In genomic region chr10:127215882-127216281, GRCh38 we compare ENCODE assay signal across 20 cellular contexts. TPM values are rescaled to one million over a fixed set of nuclear protein-coding genes. Genes with fewer than 3 reads are reported as not detected.
"Had no signal": no experiment of that assay in that cellular context is flagged by ENCODE, and none has a peak within 500 bp of the region (broad histone marks: within the 10 kb centered on the region; RNA-seq: fewer than 3 reads in every experiment).

No MANE protein-coding gene starts in this region.

- H3K4me3 Mint-ChIP-seq: activated CD4-positive, alpha-beta T cell treated with anti-CD3 and anti-CD28 coated beads, Interleukin-2, amount 10 ng/mL, durations not matched to agents 7 days and 5 days; dendritic cell treated with granulocyte-macrophage colony-stimulating factor and Interleukin-4, amounts not matched to agents 40 ng/mL and 50 ng/mL, for 4 days; neural crest cell had no signal

- H3K36me3 ChIP-seq: breast epithelium, ovary, transverse colon, vagina had no signal

- ATAC-seq: left colon; sciatic nerve; stimulated activated naive CD8-positive, alpha-beta T cell treated with anti-CD3 and anti-CD28 coated beads, Interleukin-15, Interleukin-2, amounts not matched to agents 100 U/mL and 50 U/mL, for 24 hours had no signal

- H3K27me3 ChIP-seq: breast epithelium, ovary, transverse colon, vagina had no signal

- H3K9me3 Mint-ChIP-seq: activated CD4-positive, alpha-beta T cell treated with anti-CD3 and anti-CD28 coated beads, Interleukin-2, amount 10 ng/mL, durations not matched to agents 7 days and 5 days; dendritic cell treated with granulocyte-macrophage colony-stimulating factor and Interleukin-4, amounts not matched to agents 40 ng/mL and 50 ng/mL, for 4 days; neural crest cell had no signal

- H3K9me3 ChIP-seq: breast epithelium, ovary, transverse colon, vagina had no signal

- H3K27ac ChIP-seq: breast epithelium, epithelial cell of prostate, ovary, transverse colon, vagina had no signal

- H3K4me1 Mint-ChIP-seq: activated CD4-positive, alpha-beta T cell treated with anti-CD3 and anti-CD28 coated beads, Interleukin-2, amount 10 ng/mL, durations not matched to agents 7 days and 5 days had no signal

- H3K4me1 ChIP-seq: breast epithelium, transverse colon, vagina had no signal

- H3K27ac Mint-ChIP-seq: activated CD4-positive, alpha-beta T cell treated with anti-CD3 and anti-CD28 coated beads, Interleukin-2, amount 10 ng/mL, durations not matched to agents 7 days and 5 days; dendritic cell treated with granulocyte-macrophage colony-stimulating factor and Interleukin-4, amounts not matched to agents 40 ng/mL and 50 ng/mL, for 4 days had no signal

- H3K27me3 Mint-ChIP-seq: activated CD4-positive, alpha-beta T cell treated with anti-CD3 and anti-CD28 coated beads, Interleukin-2, amount 10 ng/mL, durations not matched to agents 7 days and 5 days; dendritic cell treated with granulocyte-macrophage colony-stimulating factor and Interleukin-4, amounts not matched to agents 40 ng/mL and 50 ng/mL, for 4 days had no signal

- DNase-seq: activated CD4-positive, alpha-beta T cell treated with anti-CD3 and anti-CD28 coated beads, Interleukin-2, amount 10 ng/mL, durations not matched to agents 7 days and 5 days; activated naive CD4-positive, alpha-beta T cell; anterior cingulate cortex; cerebellar nuclear complex; effector memory CD4-positive, alpha-beta T cell; foreskin melanocyte; head of caudate nucleus; left colon; midbrain; ovary; stimulated activated naive CD8-positive, alpha-beta T cell treated with anti-CD3 and anti-CD28 coated beads, Interleukin-15, Interleukin-2, amounts not matched to agents 100 U/mL and 50 U/mL, for 24 hours; transverse colon had no signal

- H3K4me3 ChIP-seq: breast epithelium, lung, ovary, transverse colon, vagina had no signal

RNA-seq across cellular contexts. Expression of gene INSYN2A, which starts 19.5 kb away (rescaled TPM):
- total RNA-seq: activated CD4-positive, alpha-beta T cell treated with anti-CD3 and anti-CD28 coated beads, Interleukin-2, amount 10 ng/mL, durations not matched to agents 7 days and 5 days; pulmonary artery endothelial cell; sciatic nerve had no signal
